21 cellular contexts compared by ENCODE assay signal in genomic region chr6:166412911-166413384, GRCh38.
"Had no signal": no experiment of that assay in that cellular context is flagged by ENCODE, and none has a peak within 500 bp of the region (broad histone marks: within the 10 kb centered on the region; RNA-seq: fewer than 3 reads in every experiment).

No MANE protein-coding gene starts in this region.

- H3K4me3 Mint-ChIP-seq: activated B cell treated with CpG ODN at 0.5 μM for 24 hours; activated T-helper 1 cell treated with anti-CD3 and anti-CD28 coated beads, Interleukin-12 subunit alpha, Interleukin-12 subunit beta, Interleukin-2, Interleukin-4 antibody, amounts not matched to agents 30 ng/mL and 10 ng/mL and 1 ng/mL, durations not matched to agents 14 hours and 24 hours and 36 hours; neural progenitor cell had no signal

- DNase-seq: activated B cell treated with CpG ODN at 0.5 μM for 24 hours; activated CD4-positive, alpha-beta T cell treated with anti-CD3 and anti-CD28 coated beads, Interleukin-2, amount 50 U/mL, for 1 hour; activated naive CD4-positive, alpha-beta T cell treated with Interleukin-2 at 50 U/mL for 16 hours; adrenal gland; effector CD4-positive, alpha-beta T cell; heart left ventricle; left ventricle myocardium superior; stimulated activated CD4-positive, alpha-beta T cell treated with anti-CD3 and anti-CD28 coated beads, Interleukin-4, amount 100 ng/mL, for 24 hours; stomach; T-helper 9 cell; testis had no signal

- H2AFZ ChIP-seq: neural progenitor cell had no signal

- H3K4me2 ChIP-seq: neural progenitor cell had no signal

- H3K27ac ChIP-seq: adrenal gland, breast epithelium, gastroesophageal sphincter, heart left ventricle, neural progenitor cell, prostate gland, stomach, testis, upper lobe of left lung had no signal

- H3K9ac ChIP-seq: neural progenitor cell had no signal

- H3K27ac Mint-ChIP-seq: activated B cell treated with CpG ODN at 0.5 μM for 24 hours; activated T-helper 1 cell treated with anti-CD3 and anti-CD28 coated beads, Interleukin-12 subunit alpha, Interleukin-12 subunit beta, Interleukin-2, Interleukin-4 antibody, amounts not matched to agents 30 ng/mL and 10 ng/mL and 1 ng/mL, durations not matched to agents 14 hours and 24 hours and 36 hours; neural progenitor cell; stimulated activated effector memory CD8-positive, alpha-beta T cell treated with anti-CD3 and anti-CD28 coated beads, Interleukin-12 subunit alpha, Interleukin-12 subunit beta, amount 100 ng/mL, for 72 hours had no signal

- H3K4me3 ChIP-seq: adrenal gland, breast epithelium, gastroesophageal sphincter, heart left ventricle, neural progenitor cell, prostate gland, stomach, upper lobe of left lung had no signal

- H3K27me3 Mint-ChIP-seq: activated B cell treated with CpG ODN at 0.5 μM for 24 hours had no signal

- H3K9me3 ChIP-seq: adrenal gland, breast epithelium, gastroesophageal sphincter, heart left ventricle, prostate gland, stomach, testis, upper lobe of left lung had no signal

- H3K4me1 ChIP-seq: adrenal gland, breast epithelium, gastroesophageal sphincter, neural progenitor cell, prostate gland, testis, upper lobe of left lung had no signal

- ATAC-seq: esophagus mucosa; gastroesophageal sphincter; heart left ventricle; left ventricle myocardium superior; right cardiac atrium; stimulated activated effector memory CD8-positive, alpha-beta T cell treated with anti-CD3 and anti-CD28 coated beads, Interleukin-12 subunit alpha, Interleukin-12 subunit beta, amount 100 ng/mL, for 72 hours had no signal

- H3K27me3 ChIP-seq: adrenal gland, breast epithelium, gastroesophageal sphincter, heart left ventricle, neural progenitor cell, stomach, testis, upper lobe of left lung had no signal

- H3K36me3 ChIP-seq: breast epithelium, neural progenitor cell, prostate gland had no signal

- FAIRE-seq: astrocyte had no signal
